Comparison of ENCODE assay signal across 23 cellular contexts in the genomic region with DNA sequence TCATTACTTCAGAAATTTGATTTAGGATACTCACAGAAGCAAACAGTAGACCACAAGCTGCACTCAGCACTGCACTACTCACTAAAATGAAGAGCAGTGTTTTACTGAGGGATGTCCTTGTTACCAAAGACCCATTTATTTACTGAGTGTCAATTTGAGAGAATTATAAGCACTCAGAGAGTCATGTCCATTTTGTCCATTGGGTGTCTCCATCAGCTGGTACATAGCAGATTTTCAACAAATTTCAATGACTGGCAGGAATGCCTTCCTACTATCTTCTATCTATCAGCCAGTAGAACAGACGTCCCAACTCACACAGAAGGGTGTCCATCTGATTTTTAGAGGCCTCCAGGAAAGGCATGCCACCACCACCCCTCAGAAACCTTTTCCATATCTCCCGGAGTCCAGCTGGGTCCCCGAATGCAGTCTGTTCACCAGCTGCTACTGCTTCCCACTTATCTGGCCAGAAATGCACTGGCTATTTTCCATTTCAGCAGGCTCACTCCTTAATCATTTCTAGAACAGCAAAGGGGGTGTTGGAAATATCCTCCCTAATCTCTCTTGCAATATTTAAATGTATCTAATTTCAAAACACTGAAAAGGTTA.
A peak's percentile ranks its signal among the peaks of the same experiment; 100 is the strongest.
DNase-seq lines count a peak whose midpoint lies in the region; ATAC-seq and TF ChIP-seq lines count a peak whose summit lies in the region.
"Had no signal": no experiment of that assay in that cellular context is flagged by ENCODE, and none has a peak within 500 bp of the region (broad histone marks: within the 10 kb centered on the region; RNA-seq: fewer than 3 reads in every experiment).

No MANE protein-coding gene starts in this region.

- no peak overlapping the region for H3K27ac ChIP-seq in C4-2B
- no peak overlapping the region for H3K27ac ChIP-seq in OCI-LY7 (ENCODE audit: low read depth, low read length, poor library complexity, severe bottlenecking)
- no peak overlapping the region for H3K27ac ChIP-seq in osteoblast (ENCODE audit: low read depth, low read length)
- no peak overlapping the region for H3K27ac ChIP-seq in gastrocnemius medialis
- H3K27ac ChIP-seq in left lung, result no peak overlapping the region
- H3K27ac ChIP-seq in upper lobe of right lung, result no peak overlapping the region
- H3K27ac ChIP-seq: adrenal gland, breast epithelium, gastroesophageal sphincter, right lobe of liver, uterus had no signal

- no peak for TF ChIP-seq POLR2A in gastrocnemius medialis (IDR thresholded peaks at IDR 0.05)

- H4K20me1 ChIP-seq in OCI-LY7 (ENCODE audit: insufficient read depth, low read length) (no peaks in the 10 kb centered on the region), osteoblast (ENCODE audit: insufficient read depth, low read length) (no peaks in the 10 kb centered on the region)

- H3K36me3 ChIP-seq in OCI-LY7 (ENCODE audit: insufficient read depth, low read length) (no peaks in the 10 kb centered on the region), osteoblast (ENCODE audit: insufficient read depth, low read length) (no peaks in the 10 kb centered on the region), gastrocnemius medialis (no peaks in the 10 kb centered on the region), left lung (no peaks in the 10 kb centered on the region), upper lobe of right lung (no peaks in the 10 kb centered on the region)
- H3K36me3 ChIP-seq: adrenal gland, breast epithelium, gastroesophageal sphincter, MG63, right lobe of liver, uterus had no signal

- H3K4me3 ChIP-seq in OCI-LY7 (ENCODE audit: low read depth, low read length, poor library complexity, severe bottlenecking) (no peak overlapping the region), fibroblast of pulmonary artery (replicated peaks; ENCODE audit: low read depth, low read length) (no peak overlapping the region), osteoblast (ENCODE audit: insufficient read depth, low read length) (no peak overlapping the region), gastrocnemius medialis (no peak overlapping the region), left lung (no peak overlapping the region), upper lobe of right lung (no peak overlapping the region)
- H3K4me3 ChIP-seq: adrenal gland, breast epithelium, gastroesophageal sphincter, MG63, right lobe of liver, uterus had no signal

- POLR2A ChIA-PET in OCI-LY7 (lab: Charles Lee), result interaction anchor here (0.6 to 1.3 kb wide), 3 partner anchors 150 to 1992 kb away, joined by 3 to 4 read pairs (median 3); no protein-coding TSS in a partner anchor

- intact Hi-C loops in OCI-LY7 (cut with micrococcal nuclease; ENCODE audit: unreplicated experiment) (no loop called here), gastrocnemius medialis (cut with DNase I; ENCODE audit: low total_unique reads) (no loop called here), left lung (cut with DNase I) (no loop called here), upper lobe of right lung (cut with DNase I) (no loop called here)

- H3K27me3 ChIP-seq in osteoblast (ENCODE audit: insufficient read depth, low read length) (no peaks in the 10 kb centered on the region), gastrocnemius medialis (no peaks in the 10 kb centered on the region), left lung (no peaks in the 10 kb centered on the region), upper lobe of right lung (no peaks in the 10 kb centered on the region)
- H3K27me3 ChIP-seq: adrenal gland, breast epithelium, gastroesophageal sphincter, MG63, right lobe of liver, uterus had no signal

- CTCF ChIA-PET in OCI-LY7 (lab: Charles Lee; ENCODE audit: unreplicated experiment), result no interaction called here

- 0 out of 2 replicates have a peak, but pooled peaks cover 8% of the 10 kb centered on the region for H3K9me3 ChIP-seq in OCI-LY7 (ENCODE audit: low read length)
- no peaks in the 10 kb centered on the region for H3K9me3 ChIP-seq in osteoblast (ENCODE audit: low read depth, low read length)
- no peaks in the 10 kb centered on the region for H3K9me3 ChIP-seq in gastrocnemius medialis
- peaks cover 0 to 32% of the 10 kb centered on the region in 2 donors for H3K9me3 ChIP-seq in left lung
- peaks cover 15% of the 10 kb centered on the region for H3K9me3 ChIP-seq in upper lobe of right lung
- H3K9me3 ChIP-seq: right lobe of liver, uterus had no signal

- peak; percentile 14 for DNase-seq in OCI-LY7 (ENCODE audit: low spot score)
- DNase-seq in fibroblast of pulmonary artery (ENCODE audit: low read depth), result peak; percentile 33
- peak; percentile 22 for DNase-seq in osteoblast (ENCODE audit: insufficient read length, low spot score, missing footprints)
- no peak for DNase-seq in gastrocnemius medialis
- no peak for DNase-seq in left lung
- DNase-seq in upper lobe of right lung, result no peak
- no peak for DNase-seq in stimulated activated CD4-positive, alpha-beta T cell treated with anti-CD3 and anti-CD28 coated beads, Interleukin-4, amount 100 ng/mL, for 1 hour
- DNase-seq: ACHN; activated T-cell treated with anti-CD3 and anti-CD28 coated beads, Interleukin-2, amount 50 U/mL, for 24 hours; adrenal gland; kidney; MG63; naive thymus-derived CD8-positive, alpha-beta T cell; NCI-H1436 treated with DMSO at 0.1 percent for 48 hours; NCI-H2171; NCI-H748 treated with DMSO at 0.1 percent for 48 hours; right lobe of liver; T1000; uterus had no signal

- H3K9me2 ChIP-seq in OCI-LY7 (ENCODE audit: insufficient read depth, low read length), result no peaks in the 10 kb centered on the region

- H3K4me1 ChIP-seq in OCI-LY7 (ENCODE audit: insufficient read depth, low read length, poor library complexity, severe bottlenecking) (no peaks in the 10 kb centered on the region), osteoblast (ENCODE audit: insufficient read depth, low read length) (no peaks in the 10 kb centered on the region), gastrocnemius medialis (no peaks in the 10 kb centered on the region), left lung (no peaks in the 10 kb centered on the region), upper lobe of right lung (no peaks in the 10 kb centered on the region)
- H3K4me1 ChIP-seq: adrenal gland, breast epithelium, gastroesophageal sphincter, right lobe of liver, uterus had no signal

- H2AFZ ChIP-seq in OCI-LY7 (ENCODE audit: low read length) (no peak overlapping the region), osteoblast (ENCODE audit: low read length) (no peak overlapping the region)

- in situ Hi-C loops in gastrocnemius medialis (cut with MboI; ENCODE audit: low sequenced_read_pairs in 4 of 4), result no loop called here

- H3K4me2 ChIP-seq in OCI-LY7 (ENCODE audit: low read length) (no peak overlapping the region), osteoblast (ENCODE audit: insufficient read depth, low read length) (no peak overlapping the region)

- TF ChIP-seq CTCF in C4-2B (conservative IDR thresholded peaks at IDR 0.05), result peak; percentile 7; the same call in 1 of the 2 replicates
- peak; percentile 60 for TF ChIP-seq CTCF in OCI-LY7 (conservative IDR thresholded peaks at IDR 0.05; ENCODE audit: low read length)
- peak; percentile 13 for TF ChIP-seq CTCF in fibroblast of pulmonary artery (IDR thresholded peaks at IDR 0.05; ENCODE audit: low read length, missing control alignments)
- TF ChIP-seq CTCF in osteoblast (IDR thresholded peaks at IDR 0.05; ENCODE audit: extremely low read depth, low read depth, low read length), result no peak
- TF ChIP-seq CTCF in gastrocnemius medialis (IDR thresholded peaks at IDR 0.05 in 4 of 5, conservative IDR thresholded peaks at IDR 0.05 in 1 of 5), result no peak
- TF ChIP-seq CTCF in left lung (IDR thresholded peaks at IDR 0.05), result no peak
- no peak for TF ChIP-seq CTCF in upper lobe of right lung (IDR thresholded peaks at IDR 0.05)

- H3K79me2 ChIP-seq in OCI-LY7 (ENCODE audit: insufficient read depth, low read depth, low read length) (no peaks in the 10 kb centered on the region), osteoblast (ENCODE audit: insufficient read depth, low read length) (no peaks in the 10 kb centered on the region)

- ATAC-seq in gastrocnemius medialis (no peak), left lung (no peak), upper lobe of right lung (no peak)
- ATAC-seq: activated CD4-positive, CD25-positive, alpha-beta regulatory T cell treated with anti-CD3 and anti-CD28 coated beads, Interleukin-2, amount 50 U/mL, for 24 hours; gastroesophageal sphincter; naive thymus-derived CD8-positive, alpha-beta T cell; right lobe of liver had no signal

- BruUV-seq in OCI-LY7 (replicated peaks; lab: Mats Ljungman, UMichigan), result no TSS peak

Comparison
In these comparisons a context has a peak if more than half of its experiments do, and no peak if none do; other contexts are left out.
1. CTCF ChIP-seq: peak in C4-2B (single experiment), OCI-LY7 (single experiment) and fibroblast of pulmonary artery (single experiment); none in osteoblast (single experiment), gastrocnemius medialis (0 of 5), left lung (0 of 2) and upper lobe of right lung (single experiment).
2. DNase-seq: peak in OCI-LY7 (single experiment), fibroblast of pulmonary artery (single experiment) and osteoblast (single experiment); none in gastrocnemius medialis (0 of 2), left lung (0 of 2), upper lobe of right lung (single experiment) and stimulated activated CD4-positive, alpha-beta T cell treated with anti-CD3 and anti-CD28 coated beads, Interleukin-4, amount 100 ng/mL, for 1 hour (single experiment).